Comparison of ENCODE assay signal across 19 cellular contexts in genomic region chr12:9669019-9669326, GRCh38. TPM values are rescaled to one million over a fixed set of nuclear protein-coding genes. Genes with fewer than 3 reads are reported as not detected.
A peak's percentile ranks its signal among the peaks of the same experiment; 100 is the strongest.
DNase-seq lines count a peak whose midpoint lies in the region; ATAC-seq lines count a peak whose summit lies in the region.
"Had no signal": no experiment of that assay in that cellular context is flagged by ENCODE, and none has a peak within 500 bp of the region (broad histone marks: within the 10 kb centered on the region; RNA-seq: fewer than 3 reads in every experiment).

No MANE protein-coding gene starts in this region.

- H3K27ac Mint-ChIP-seq in activated CD4-positive, alpha-beta T cell treated with anti-CD3 and anti-CD28 coated beads for 36 hours = peak overlapping the region; percentile 99
- peak overlapping the region; percentile 98 for H3K27ac Mint-ChIP-seq in activated CD4-positive, alpha-beta memory T cell treated with anti-CD3 and anti-CD28 coated beads for 36 hours
- H3K27ac Mint-ChIP-seq in memory B cell = peak overlapping the region; percentile 91

- H3K36me3 Mint-ChIP-seq in activated CD4-positive, alpha-beta T cell treated with anti-CD3 and anti-CD28 coated beads for 36 hours (ENCODE audit: low read depth) = peaks cover 83% of the 10 kb centered on the region
- H3K36me3 Mint-ChIP-seq in activated CD4-positive, alpha-beta memory T cell treated with anti-CD3 and anti-CD28 coated beads for 36 hours = peaks cover 69% of the 10 kb centered on the region
- H3K36me3 Mint-ChIP-seq in memory B cell = peaks cover 32% of the 10 kb centered on the region

- ATAC-seq in activated CD4-positive, alpha-beta T cell treated with anti-CD3 and anti-CD28 coated beads for 36 hours = no peak
- ATAC-seq in memory B cell (ENCODE audit: low read depth) = no peak
- ATAC-seq: left lung had no signal

- CTCF ChIA-PET in activated CD4-positive, alpha-beta T cell treated with anti-CD3 and anti-CD28 coated beads for 36 hours (lab: Charles Lee) = interaction anchor here (0.8 to 11.5 kb wide), 14 partner anchors 18 to 128 kb away, joined by 3 to 124 read pairs (median 5); partner anchors contain the start of gene CD69
- CTCF ChIA-PET in activated CD4-positive, alpha-beta memory T cell treated with anti-CD3 and anti-CD28 coated beads for 36 hours (lab: Charles Lee) = interaction anchor here (0.6 to 2.6 kb wide), 9 partner anchors 19 to 672 kb away, joined by 3 to 13 read pairs (median 5); partner anchors contain the start of gene CD69

- intact Hi-C loops in activated CD4-positive, alpha-beta T cell treated with anti-CD3 and anti-CD28 coated beads for 36 hours (cut with DNase I, micrococcal nuclease) = loop anchor here (1.0 to 5.0 kb wide), 9 partner anchors 19 to 717 kb away; partner anchors contain the start of genes CD69 (in 1 of the 2), CLEC2B (in 1 of the 2) and GABARAPL1 (in 1 of the 2)
- intact Hi-C loops in activated CD4-positive, alpha-beta memory T cell treated with anti-CD3 and anti-CD28 coated beads for 36 hours (cut with micrococcal nuclease) = loop anchor here (1.0 to 2.0 kb wide), 4 partner anchors 19 to 198 kb away; partner anchors contain the start of gene CD69

- H3K4me3 Mint-ChIP-seq in activated CD4-positive, alpha-beta T cell treated with anti-CD3 and anti-CD28 coated beads for 36 hours = peak overlapping the region; percentile 93
- H3K4me3 Mint-ChIP-seq in activated CD4-positive, alpha-beta memory T cell treated with anti-CD3 and anti-CD28 coated beads for 36 hours = peak overlapping the region; percentile 93
- H3K4me3 Mint-ChIP-seq in memory B cell = no peak overlapping the region

- peaks cover 54% of the 10 kb centered on the region for H3K4me1 Mint-ChIP-seq in activated CD4-positive, alpha-beta T cell treated with anti-CD3 and anti-CD28 coated beads for 36 hours
- H3K4me1 Mint-ChIP-seq in activated CD4-positive, alpha-beta memory T cell treated with anti-CD3 and anti-CD28 coated beads for 36 hours (ENCODE audit: low read depth) = peaks cover 46% of the 10 kb centered on the region
- H3K4me1 Mint-ChIP-seq in memory B cell = peaks cover 57% of the 10 kb centered on the region

- no peak for DNase-seq in activated CD4-positive, alpha-beta T cell treated with anti-CD3 and anti-CD28 coated beads for 36 hours
- DNase-seq in activated CD4-positive, alpha-beta T cell treated with anti-CD3 and anti-CD28 coated beads, Interleukin-2, amount 50 U/mL, for 4 hours = no peak
- no peak for DNase-seq in activated CD4-positive, alpha-beta memory T cell treated with anti-CD3 and anti-CD28 coated beads for 36 hours
- DNase-seq in memory B cell (ENCODE audit: low spot score in 2 of 2) (no peak), NCI-H345 (lab: John Stamatoyannopoulos, UW) (no peak), cerebellum (ENCODE audit: low spot score) (no peak), SHP77 (lab: John Stamatoyannopoulos, UW) (no peak)
- DNase-seq: amniotic stem cell, DMS79, HCEC 1CT, left lung, MM.1S, NCI-H1694 treated with DMSO at 0.1 percent for 48 hours, NCI-H2227 treated with DMSO at 0.1 percent for 48 hours, nucleus accumbens, trophoblast cell had no signal

- POLR2A ChIA-PET in activated CD4-positive, alpha-beta T cell treated with anti-CD3 and anti-CD28 coated beads for 36 hours (lab: Charles Lee) = interaction anchor here (0.5 to 7.0 kb wide), 19 partner anchors 8 to 672 kb away, joined by 3 to 190 read pairs (median 6); partner anchors contain the start of genes CD69 and CLEC2B
- POLR2A ChIA-PET in activated CD4-positive, alpha-beta memory T cell treated with anti-CD3 and anti-CD28 coated beads for 36 hours (lab: Charles Lee) = interaction anchor here (0.6 to 13.8 kb wide), 18 partner anchors 9 to 312 kb away, joined by 4 to 471 read pairs (median 8); partner anchors contain the start of gene CD69

- no peaks in the 10 kb centered on the region for H3K27me3 Mint-ChIP-seq in activated CD4-positive, alpha-beta T cell treated with anti-CD3 and anti-CD28 coated beads for 36 hours
- H3K27me3 Mint-ChIP-seq in activated CD4-positive, alpha-beta memory T cell treated with anti-CD3 and anti-CD28 coated beads for 36 hours = no peaks in the 10 kb centered on the region
- no peaks in the 10 kb centered on the region for H3K27me3 Mint-ChIP-seq in memory B cell

- H3K9me3 Mint-ChIP-seq in activated CD4-positive, alpha-beta T cell treated with anti-CD3 and anti-CD28 coated beads for 36 hours (ENCODE audit: low read depth) = peaks cover 3% of the 10 kb centered on the region
- no peaks in the 10 kb centered on the region for H3K9me3 Mint-ChIP-seq in activated CD4-positive, alpha-beta memory T cell treated with anti-CD3 and anti-CD28 coated beads for 36 hours
- peaks cover 2% of the 10 kb centered on the region for H3K9me3 Mint-ChIP-seq in memory B cell

- peak overlapping the region; percentile 67; the same call in 1 of the 2 replicates for H3K4me3 ChIP-seq in GM08714 (ENCODE audit: low read length)
- H3K4me3 ChIP-seq: esophagus muscularis mucosa, left lung, right atrium auricular region had no signal

RNA-seq across cellular contexts. Expression of gene CLEC2D, which starts 0.5 kb away (rescaled TPM):
- total RNA-seq in activated CD4-positive, alpha-beta T cell treated with anti-CD3 and anti-CD28 coated beads for 36 hours = 100 to 1,000 TPM; 190 to 212 TPM
- total RNA-seq in activated CD4-positive, alpha-beta memory T cell treated with anti-CD3 and anti-CD28 coated beads for 36 hours = 100 to 1,000 TPM; 191 to 199 TPM
- 11.4 TPM for total RNA-seq in cerebellum

Comparison
In these comparisons a context has a peak if more than half of its experiments do, and no peak if none do; other contexts are left out.
1. RNA of gene CLEC2D, which starts 0.5 kb away (total RNA-seq): 190 to 212 TPM in activated CD4-positive, alpha-beta T cell treated with anti-CD3 and anti-CD28 coated beads for 36 hours and 191 to 199 TPM in activated CD4-positive, alpha-beta memory T cell treated with anti-CD3 and anti-CD28 coated beads for 36 hours; 11.4 TPM in cerebellum (single experiment); every median in the first group is over 10 times any median in the second.
2. Peak in every context shown above with its lines, with median percentiles within 50 percentile points of each other: H3K27ac Mint-ChIP-seq.